ENCODE assay signal across 21 cellular contexts in genomic region chr7:148337995-148338747, GRCh38.
DNase-seq lines count a peak whose midpoint lies in the region; ATAC-seq and TF ChIP-seq lines count a peak whose summit lies in the region.
"Had no signal": no experiment of that assay in that cellular context is flagged by ENCODE, and none has a peak within 500 bp of the region (broad histone marks: within the 10 kb centered on the region; RNA-seq: fewer than 3 reads in every experiment).

No MANE protein-coding gene starts in this region.

- H3K9me3 Mint-ChIP-seq in activated T-cell treated with anti-CD3 and anti-CD28 coated beads, Interleukin-2, amount 50 U/mL, for 4 hours: no peaks in the 10 kb centered on the region
- H3K9me3 Mint-ChIP-seq in endothelial cell (ENCODE audit: unreplicated experiment) (no peaks in the 10 kb centered on the region), neural progenitor cell (peaks cover 3% of the 10 kb centered on the region)
- H3K9me3 Mint-ChIP-seq: activated CD8-positive, alpha-beta T cell treated with anti-CD3 and anti-CD28 coated beads for 36 hours; activated naive CD4-positive, alpha-beta T cell treated with anti-CD3 and anti-CD28 coated beads, Interleukin-2, amount 50 U/mL, for 72 hours; T-helper 2 cell treated with Interferon-gamma antibody and Interleukin-4, amounts not matched to agents 5 μg/mL and 100 μg/mL, for 36 hours had no signal

- intact Hi-C loops in uterus (cut with DNase I; ENCODE audit: low total_unique reads): no loop called here

- peaks cover 70% of the 10 kb centered on the region for H3K27me3 Mint-ChIP-seq in activated T-cell treated with anti-CD3 and anti-CD28 coated beads, Interleukin-2, amount 50 U/mL, for 4 hours (ENCODE audit: low read depth)
- H3K27me3 Mint-ChIP-seq in endothelial cell (ENCODE audit: unreplicated experiment) (peaks cover 5% of the 10 kb centered on the region), neural progenitor cell (ENCODE audit: insufficient read depth, low read depth) (peaks cover 8% of the 10 kb centered on the region)

- peak overlapping the region; percentile 51 for H3K4me3 Mint-ChIP-seq in activated T-cell treated with anti-CD3 and anti-CD28 coated beads, Interleukin-2, amount 50 U/mL, for 4 hours
- H3K4me3 Mint-ChIP-seq in endothelial cell (ENCODE audit: unreplicated experiment) (peak overlapping the region; percentile 96), neural progenitor cell (peak overlapping the region; percentile 99)
- H3K4me3 Mint-ChIP-seq: activated CD8-positive, alpha-beta T cell treated with anti-CD3 and anti-CD28 coated beads for 36 hours; T-helper 2 cell treated with Interferon-gamma antibody and Interleukin-4, amounts not matched to agents 5 μg/mL and 100 μg/mL, for 36 hours had no signal

- no peak for DNase-seq in activated T-cell treated with anti-CD3 and anti-CD28 coated beads, Interleukin-2, amount 50 U/mL, for 4 hours
- no peak for DNase-seq in activated T-cell treated with anti-CD3 and anti-CD28 coated beads, Interleukin-2, amount 50 U/mL, for 48 hours
- DNase-seq in NCI-H82 (lab: John Stamatoyannopoulos, UW): peak; percentile 47
- DNase-seq in endothelial cell (ENCODE audit: low spot score): no peak
- no peak for DNase-seq in neural progenitor cell (ENCODE audit: low spot score)
- no peak for DNase-seq in dermis blood vessel endothelial cell
- DNase-seq in uterus: no peak
- DNase-seq: 8988T; activated CD4-positive, CD25-positive, alpha-beta regulatory T cell; activated CD8-positive, alpha-beta T cell treated with anti-CD3 and anti-CD28 coated beads for 36 hours; BE2C; NCI-H1930; NCI-H226; substantia nigra had no signal

- no peak overlapping the region for H3K9ac ChIP-seq in neural progenitor cell

- H2AFZ ChIP-seq in neural progenitor cell (replicated peaks): peak overlapping the region; percentile 38

- H3K79me2 ChIP-seq in neural progenitor cell (ENCODE audit: low read depth): peaks cover 47% of the 10 kb centered on the region

- H3K4me1 Mint-ChIP-seq in activated T-cell treated with anti-CD3 and anti-CD28 coated beads, Interleukin-2, amount 50 U/mL, for 4 hours (ENCODE audit: low read depth): peaks cover 15% of the 10 kb centered on the region
- H3K4me1 Mint-ChIP-seq in endothelial cell (ENCODE audit: unreplicated experiment): peaks cover 55% of the 10 kb centered on the region
- H3K4me1 Mint-ChIP-seq in neural progenitor cell: peaks cover 82% of the 10 kb centered on the region

- peaks cover 30% of the 10 kb centered on the region for H4K20me1 ChIP-seq in neural progenitor cell (ENCODE audit: low read depth)

- no peak overlapping the region for H3K27ac Mint-ChIP-seq in endothelial cell (ENCODE audit: unreplicated experiment)
- peak overlapping the region; percentile 98 for H3K27ac Mint-ChIP-seq in neural progenitor cell
- H3K27ac Mint-ChIP-seq: activated CD8-positive, alpha-beta T cell treated with anti-CD3 and anti-CD28 coated beads for 36 hours; activated naive CD4-positive, alpha-beta T cell treated with anti-CD3 and anti-CD28 coated beads, Interleukin-2, amount 50 U/mL, for 72 hours; T-helper 2 cell treated with Interferon-gamma antibody and Interleukin-4, amounts not matched to agents 5 μg/mL and 100 μg/mL, for 36 hours had no signal

- no peaks in the 10 kb centered on the region for H3K27me3 ChIP-seq in neural progenitor cell
- peaks cover 0 to 33% of the 10 kb centered on the region in 2 donors for H3K27me3 ChIP-seq in uterus
- H3K27me3 ChIP-seq: vagina had no signal

- peak overlapping the region; percentile 70 for H3K4me3 ChIP-seq in neural progenitor cell
- H3K4me3 ChIP-seq in uterus: no peak overlapping the region
- H3K4me3 ChIP-seq: right atrium auricular region, SJSA1, vagina had no signal

- H3F3A ChIP-seq in neural progenitor cell (ENCODE audit: low read depth): peaks cover 87% of the 10 kb centered on the region

- no peak for ATAC-seq in activated T-cell treated with anti-CD3 and anti-CD28 coated beads, Interleukin-2, amount 50 U/mL, for 4 hours
- ATAC-seq in GM19328 (IDR thresholded peaks at IDR 0.05; ENCODE audit: unreplicated experiment): no peak
- ATAC-seq: activated CD8-positive, alpha-beta T cell treated with anti-CD3 and anti-CD28 coated beads for 36 hours; Panc1 had no signal

- no peaks in the 10 kb centered on the region for H3K36me3 Mint-ChIP-seq in activated T-cell treated with anti-CD3 and anti-CD28 coated beads, Interleukin-2, amount 50 U/mL, for 4 hours (ENCODE audit: insufficient read depth)
- H3K36me3 Mint-ChIP-seq in endothelial cell (ENCODE audit: low read depth, unreplicated experiment): no peaks in the 10 kb centered on the region
- H3K36me3 Mint-ChIP-seq in neural progenitor cell: peaks cover 16% of the 10 kb centered on the region
- H3K36me3 Mint-ChIP-seq: activated naive CD4-positive, alpha-beta T cell treated with anti-CD3 and anti-CD28 coated beads, Interleukin-2, amount 50 U/mL, for 72 hours had no signal

- no peak overlapping the region for H3K27ac ChIP-seq in neural progenitor cell
- no peak overlapping the region for H3K27ac ChIP-seq in uterus
- H3K27ac ChIP-seq: right atrium auricular region, SJSA1, vagina had no signal

- TF ChIP-seq CTCF in endothelial cell (IDR thresholded peaks at IDR 0.05; ENCODE audit: unreplicated experiment): no peak
- TF ChIP-seq CTCF in neural progenitor cell (IDR thresholded peaks at IDR 0.05): no peak
- no peak for TF ChIP-seq CTCF in uterus (IDR thresholded peaks at IDR 0.05)

- peak overlapping the region; percentile 90 for H3K4me2 ChIP-seq in neural progenitor cell

- H3K4me1 ChIP-seq in neural progenitor cell (peaks cover 74% of the 10 kb centered on the region), uterus (no peaks in the 10 kb centered on the region)
- H3K4me1 ChIP-seq: BE2C, SJSA1 had no signal

- H3K36me3 ChIP-seq in neural progenitor cell: no peaks in the 10 kb centered on the region
- H3K36me3 ChIP-seq in uterus: no peaks in the 10 kb centered on the region
- H3K36me3 ChIP-seq: BE2C, right atrium auricular region, SJSA1, vagina had no signal

- TF ChIP-seq POLR2A in uterus (IDR thresholded peaks at IDR 0.05): no peak

- no peaks in the 10 kb centered on the region for H3K9me3 ChIP-seq in neural progenitor cell (ENCODE audit: low read depth)
- no peaks in the 10 kb centered on the region for H3K9me3 ChIP-seq in uterus
- H3K9me3 ChIP-seq: BE2C, right atrium auricular region, SJSA1, vagina had no signal
